ENCODE assay signal across 8 cellular contexts in the genomic region with DNA sequence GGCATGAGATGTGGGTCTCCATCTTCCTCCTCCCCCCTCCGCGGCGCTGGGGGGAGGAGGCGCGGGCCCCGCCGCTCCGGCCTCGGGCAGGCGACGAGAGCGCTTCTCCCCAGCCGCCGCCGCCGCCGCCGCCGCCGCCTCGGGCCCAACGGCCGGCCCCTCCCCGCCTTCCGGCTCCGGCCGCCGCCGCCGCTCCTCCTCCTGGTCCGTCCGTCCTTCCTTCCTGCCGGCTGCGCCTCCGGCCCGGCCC. TPM values are rescaled to one million over a fixed set of nuclear protein-coding genes. Genes with fewer than 3 reads are reported as not detected.
DNase-seq lines count a peak whose midpoint lies in the region; ATAC-seq and TF ChIP-seq lines count a peak whose summit lies in the region.

No MANE protein-coding gene starts in this region.

- H3K4me3 ChIP-seq in cardiac muscle cell (peak overlapping the region; percentile 75), psoas muscle (peak overlapping the region; percentile 96)

- peak overlapping the region; percentile 95 for H3K27ac Mint-ChIP-seq in activated CD4-positive, alpha-beta memory T cell treated with anti-CD3 and anti-CD28 coated beads, Interleukin-2, amount 10 ng/mL, durations not matched to agents 7 days and 5 days

- intact Hi-C loops in psoas muscle (cut with DNase I): no loop called here

- DNase-seq in stimulated activated CD4-positive, alpha-beta T cell treated with anti-CD3 and anti-CD28 coated beads, Interleukin-1b, Interleukin-23, amount 100 ng/mL, for 48 hours: peak; percentile 58
- DNase-seq in stimulated activated CD4-positive, alpha-beta T cell treated with anti-CD3 and anti-CD28 coated beads, Interleukin-12 subunit alpha, Interleukin-12 subunit beta, amount 100 ng/mL, for 4 hours: no peak
- peak; percentile 28 for DNase-seq in MV-4-11 (lab: John Stamatoyannopoulos, UW)
- DNase-seq in activated CD4-positive, alpha-beta memory T cell treated with anti-CD3 and anti-CD28 coated beads, Interleukin-2, amount 10 ng/mL, durations not matched to agents 7 days and 5 days: no peak
- peak in 1 of 2 donors; percentile 74 for DNase-seq in cardiac muscle cell (ENCODE audit: low read depth in 1 of 2, low spot score in 1 of 2)
- peak; percentile 75 to 84 for DNase-seq in psoas muscle
- no peak for DNase-seq in effector CD4-positive, alpha-beta T cell

- H3K9me3 ChIP-seq in cardiac muscle cell (ENCODE audit: low read depth) (no peaks in the 10 kb centered on the region), psoas muscle (no peaks in the 10 kb centered on the region)

- H3K4me1 ChIP-seq in cardiac muscle cell (ENCODE audit: low read depth) (peaks cover 45% of the 10 kb centered on the region), psoas muscle (peaks cover 46% of the 10 kb centered on the region)

- no peaks in the 10 kb centered on the region for H3K9me3 Mint-ChIP-seq in activated CD4-positive, alpha-beta memory T cell treated with anti-CD3 and anti-CD28 coated beads, Interleukin-2, amount 10 ng/mL, durations not matched to agents 7 days and 5 days

- no peaks in the 10 kb centered on the region for H3K27me3 Mint-ChIP-seq in activated CD4-positive, alpha-beta memory T cell treated with anti-CD3 and anti-CD28 coated beads, Interleukin-2, amount 10 ng/mL, durations not matched to agents 7 days and 5 days

- peak overlapping the region; percentile 93 for H3K4me3 Mint-ChIP-seq in activated CD4-positive, alpha-beta memory T cell treated with anti-CD3 and anti-CD28 coated beads, Interleukin-2, amount 10 ng/mL, durations not matched to agents 7 days and 5 days

- peak overlapping the region; percentile 92 for H3K27ac ChIP-seq in cardiac muscle cell
- peak overlapping the region; percentile 91 for H3K27ac ChIP-seq in psoas muscle

- CTCF ChIA-PET in activated CD4-positive, alpha-beta memory T cell treated with anti-CD3 and anti-CD28 coated beads, Interleukin-2, amount 10 ng/mL, durations not matched to agents 7 days and 5 days (lab: Charles Lee): interaction anchor here (2.1 to 3.9 kb wide), 4 partner anchors 8 to 476 kb away, joined by 15 to 36 read pairs (median 24); no protein-coding TSS in a partner anchor

- TF ChIP-seq CTCF in cardiac muscle cell (IDR thresholded peaks at IDR 0.05; ENCODE audit: low read depth, low read length) (no peak), psoas muscle (IDR thresholded peaks at IDR 0.05) (no peak)

- WGBS in psoas muscle, 3 donors: 0% methylated on average over 2 to 36 of the region's 36 CpGs

- no peaks in the 10 kb centered on the region for H3K27me3 ChIP-seq in cardiac muscle cell
- H3K27me3 ChIP-seq in psoas muscle (ENCODE audit: insufficient read depth in 3 of 3, low read length in 2 of 3): no peaks in the 10 kb centered on the region

- no peaks in the 10 kb centered on the region for H3K36me3 ChIP-seq in cardiac muscle cell
- H3K36me3 ChIP-seq in psoas muscle (ENCODE audit: insufficient read depth in 1 of 2, low read depth in 1 of 2): no peaks in the 10 kb centered on the region

- peaks cover 50% of the 10 kb centered on the region for H3K4me1 Mint-ChIP-seq in activated CD4-positive, alpha-beta memory T cell treated with anti-CD3 and anti-CD28 coated beads, Interleukin-2, amount 10 ng/mL, durations not matched to agents 7 days and 5 days

- ATAC-seq in HG02588 (IDR thresholded peaks at IDR 0.05; ENCODE audit: unreplicated experiment) (peak; percentile 48), psoas muscle (peak; percentile 71 to 73 (median 72))

- H3K36me3 Mint-ChIP-seq in activated CD4-positive, alpha-beta memory T cell treated with anti-CD3 and anti-CD28 coated beads, Interleukin-2, amount 10 ng/mL, durations not matched to agents 7 days and 5 days (ENCODE audit: low read depth): peaks cover 40% of the 10 kb centered on the region

- POLR2A ChIA-PET in activated CD4-positive, alpha-beta memory T cell treated with anti-CD3 and anti-CD28 coated beads, Interleukin-2, amount 10 ng/mL, durations not matched to agents 7 days and 5 days (lab: Charles Lee): interaction anchor here (1.2 to 3.5 kb wide), 5 partner anchors 8 to 604 kb away, joined by 3 to 63 read pairs (median 6); partner anchors contain the start of gene ADIPOR2

RNA-seq across cellular contexts. Expression of gene FBXL14, which starts 0.4 kb away (rescaled TPM):
- 10 to 100 TPM; 30.3 to 30.9 TPM for total RNA-seq in activated CD4-positive, alpha-beta memory T cell treated with anti-CD3 and anti-CD28 coated beads, Interleukin-2, amount 10 ng/mL, durations not matched to agents 7 days and 5 days
- total RNA-seq in cardiac muscle cell: 22.4 and 27.8 TPM in 2 replicates
- polyA plus RNA-seq in cardiac muscle cell: 17.8 and 34.3 TPM in 2 replicates
- 1 to 10 TPM; 4.5 to 7.9 (median 5.0) TPM for total RNA-seq in psoas muscle
- 10 to 100 TPM in 1 of 3 donors, 1 to 10 TPM in 2; 2.9 to 13.8 (median 5.3) TPM for polyA plus RNA-seq in psoas muscle

RNA-seq across cellular contexts. Expression of gene WNT5B, which starts 35.1 kb away (rescaled TPM):
- 1 to 10 TPM; 1.4 to 1.7 TPM for total RNA-seq in activated CD4-positive, alpha-beta memory T cell treated with anti-CD3 and anti-CD28 coated beads, Interleukin-2, amount 10 ng/mL, durations not matched to agents 7 days and 5 days
- total RNA-seq in cardiac muscle cell: 152 and 206 TPM in 2 replicates
- polyA plus RNA-seq in cardiac muscle cell: 170 and 240 TPM in 2 replicates
- total RNA-seq in psoas muscle: 1 to 10 TPM in 3 of 4 donors, under 1 TPM in 1; 0.46 to 4.8 (median 1.6) TPM
- polyA plus RNA-seq in psoas muscle: under 1 TPM; 0.43 to 0.80 (median 0.49) TPM

Comparison
In these comparisons a context has a peak if more than half of its experiments do, and no peak if none do; other contexts are left out.
1. DNase-seq: peak in stimulated activated CD4-positive, alpha-beta T cell treated with anti-CD3 and anti-CD28 coated beads, Interleukin-1b, Interleukin-23, amount 100 ng/mL, for 48 hours (single experiment), MV-4-11 (single experiment) and psoas muscle (2 of 2); none in stimulated activated CD4-positive, alpha-beta T cell treated with anti-CD3 and anti-CD28 coated beads, Interleukin-12 subunit alpha, Interleukin-12 subunit beta, amount 100 ng/mL, for 4 hours (single experiment), activated CD4-positive, alpha-beta memory T cell treated with anti-CD3 and anti-CD28 coated beads, Interleukin-2, amount 10 ng/mL, durations not matched to agents 7 days and 5 days (single experiment) and effector CD4-positive, alpha-beta T cell (single experiment).
2. RNA of gene WNT5B, which starts 35.1 kb away (total RNA-seq): 152 to 206 TPM in cardiac muscle cell; 0.46 to 4.8 TPM in psoas muscle and 1.4 to 1.7 TPM in activated CD4-positive, alpha-beta memory T cell treated with anti-CD3 and anti-CD28 coated beads, Interleukin-2, amount 10 ng/mL, durations not matched to agents 7 days and 5 days; every median in the first group is over 10 times any median in the second.